8 cellular contexts compared by ENCODE assay signal in genomic region chr20:33662172-33662571, GRCh38. TPM values are rescaled to one million over a fixed set of nuclear protein-coding genes. Genes with fewer than 3 reads are reported as not detected.
DNase-seq lines count a peak whose midpoint lies in the region; ATAC-seq and TF ChIP-seq lines count a peak whose summit lies in the region.

TSS of gene C20orf144 (plus strand) at chr20:33662327. CDS start at chr20:33662346, 19 bp downstream.

- no peak for TF ChIP-seq CTCF in HFFc6 (IDR thresholded peaks at IDR 0.05)

- peaks cover 13% of the 10 kb centered on the region for H3K4me1 ChIP-seq in iPS-18a (ENCODE audit: control insufficient read depth, low read depth, low read length)

- H3K27me3 ChIP-seq in iPS-18a (ENCODE audit: control insufficient read depth, insufficient read depth, low read length): peaks cover under 1% of the 10 kb centered on the region

- H3K27ac ChIP-seq in iPS-18a (ENCODE audit: low read length): no peak within 1 kb of the TSS

- H3K4me3 Mint-ChIP-seq in HFFc6: peak within 1 kb of the TSS; percentile 85
- peak within 1 kb of the TSS; percentile 85 for H3K4me3 Mint-ChIP-seq in stimulated activated memory B cell treated with anti-CD40 and anti-IgM and Interleukin-4, amounts not matched to agents 10 μg/mL and 1 μg/mL and 100 μg/mL, for 72 hours

- H3K4me3 ChIP-seq in iPS-18a (ENCODE audit: low read length): peak within 1 kb of the TSS; percentile 72

- peaks cover 6% of the 10 kb centered on the region for H3K36me3 ChIP-seq in iPS-18a (ENCODE audit: control insufficient read depth, low read depth, low read length)

- DNase-seq in HFFc6: no peak
- DNase-seq in activated naive CD4-positive, alpha-beta T cell treated with anti-CD3 and anti-CD28 coated beads, Interleukin-2, amount 50 U/mL, for 72 hours (ENCODE audit: low spot score in 2 of 2): no peak
- no peak for DNase-seq in DMS79 treated with DMSO at 0.1 percent for 48 hours (lab: John Stamatoyannopoulos, UW)
- no peak for DNase-seq in NK-92 treated with Interleukin-12 subunit alpha and Interleukin-12 subunit beta, amount 100 ng/mL, for 24 hours (lab: John Stamatoyannopoulos, UW)

- H3K9ac ChIP-seq in iPS-18a (ENCODE audit: low read length): peak within 1 kb of the TSS; percentile 60

- no peaks in the 10 kb centered on the region for H3K36me3 Mint-ChIP-seq in HFFc6 (ENCODE audit: low read depth)
- H3K36me3 Mint-ChIP-seq in activated naive CD4-positive, alpha-beta T cell treated with anti-CD3 and anti-CD28 coated beads, Interleukin-2, amount 50 U/mL, for 72 hours: peaks cover 5 to 6% of the 10 kb centered on the region in 2 donors
- H3K36me3 Mint-ChIP-seq in stimulated activated memory B cell treated with anti-CD40 and anti-IgM and Interleukin-4, amounts not matched to agents 10 μg/mL and 1 μg/mL and 100 μg/mL, for 72 hours: peaks cover 6% of the 10 kb centered on the region

- H3K4me1 Mint-ChIP-seq in HFFc6 (ENCODE audit: low read depth): peaks cover 32% of the 10 kb centered on the region
- peaks cover 35% of the 10 kb centered on the region for H3K4me1 Mint-ChIP-seq in stimulated activated memory B cell treated with anti-CD40 and anti-IgM and Interleukin-4, amounts not matched to agents 10 μg/mL and 1 μg/mL and 100 μg/mL, for 72 hours

- peaks cover 2% of the 10 kb centered on the region for H3K27me3 Mint-ChIP-seq in HFFc6 (ENCODE audit: insufficient read depth)
- no peaks in the 10 kb centered on the region for H3K27me3 Mint-ChIP-seq in stimulated activated memory B cell treated with anti-CD40 and anti-IgM and Interleukin-4, amounts not matched to agents 10 μg/mL and 1 μg/mL and 100 μg/mL, for 72 hours

- no peak for ATAC-seq in activated naive CD4-positive, alpha-beta T cell treated with anti-CD3 and anti-CD28 coated beads, Interleukin-2, amount 50 U/mL, for 72 hours
- no peak for ATAC-seq in stimulated activated memory B cell treated with anti-CD40 and anti-IgM and Interleukin-4, amounts not matched to agents 10 μg/mL and 1 μg/mL and 100 μg/mL, for 72 hours
- ATAC-seq in HG03108 (IDR thresholded peaks at IDR 0.05; ENCODE audit: unreplicated experiment): no peak
- ATAC-seq in HG02763 (IDR thresholded peaks at IDR 0.05; ENCODE audit: unreplicated experiment): no peak

- peak within 1 kb of the TSS; percentile 78 for H3K27ac Mint-ChIP-seq in HFFc6
- peak within 1 kb of the TSS; percentile 81 to 88 for H3K27ac Mint-ChIP-seq in activated naive CD4-positive, alpha-beta T cell treated with anti-CD3 and anti-CD28 coated beads, Interleukin-2, amount 50 U/mL, for 72 hours
- H3K27ac Mint-ChIP-seq in stimulated activated memory B cell treated with anti-CD40 and anti-IgM and Interleukin-4, amounts not matched to agents 10 μg/mL and 1 μg/mL and 100 μg/mL, for 72 hours: peak within 1 kb of the TSS; percentile 71

- H3K9me3 Mint-ChIP-seq in HFFc6: no peaks in the 10 kb centered on the region
- no peaks in the 10 kb centered on the region for H3K9me3 Mint-ChIP-seq in activated naive CD4-positive, alpha-beta T cell treated with anti-CD3 and anti-CD28 coated beads, Interleukin-2, amount 50 U/mL, for 72 hours
- H3K9me3 Mint-ChIP-seq in stimulated activated memory B cell treated with anti-CD40 and anti-IgM and Interleukin-4, amounts not matched to agents 10 μg/mL and 1 μg/mL and 100 μg/mL, for 72 hours: no peaks in the 10 kb centered on the region

- no peaks in the 10 kb centered on the region for H3K9me3 ChIP-seq in iPS-18a (ENCODE audit: control insufficient read depth, low read depth, low read length)

RNA-seq across cellular contexts. Expression of gene C20orf144, which starts in this region (rescaled TPM):
- total RNA-seq in HFFc6 (2021; fragmentation: NEBNext Ultra II Directional; extraction: Animal tissue kit (Norgen Biotek cat#: 25700)): under 1 TPM in 5 of 6 experiments, not detected in 1; 0.10 to 0.31 (median 0.23) TPM
- under 1 TPM; 0.23 to 0.43 TPM for total RNA-seq in activated naive CD4-positive, alpha-beta T cell treated with anti-CD3 and anti-CD28 coated beads, Interleukin-2, amount 50 U/mL, for 72 hours
